Comparison of ENCODE assay signal across 12 cellular contexts in genomic region chr2:225995788-225996476, GRCh38.
A peak's percentile ranks its signal among the peaks of the same experiment; 100 is the strongest.
DNase-seq lines count a peak whose midpoint lies in the region; ATAC-seq and TF ChIP-seq lines count a peak whose summit lies in the region.
"Had no signal": no experiment of that assay in that cellular context is flagged by ENCODE, and none has a peak within 500 bp of the region (broad histone marks: within the 10 kb centered on the region; RNA-seq: fewer than 3 reads in every experiment).

No MANE protein-coding gene starts in this region.

- H3K4me1 ChIP-seq in heart right ventricle = peaks cover 0 to 4% (median 0%) of the 10 kb centered on the region in 9 donors
- H3K4me1 ChIP-seq in foreskin keratinocyte = peaks cover 5% of the 10 kb centered on the region
- H3K4me1 ChIP-seq in vagina = no peaks in the 10 kb centered on the region
- H3K4me1 ChIP-seq: Peyer's patch had no signal

- H3K27me3 ChIP-seq in heart right ventricle (no peaks in the 10 kb centered on the region), foreskin keratinocyte (no peaks in the 10 kb centered on the region), vagina (no peaks in the 10 kb centered on the region)
- H3K27me3 ChIP-seq: Peyer's patch had no signal

- DNase-seq in heart right ventricle = peak in 1 of 2 donors; percentile 24
- DNase-seq in cardiac septum (ENCODE audit: low spot score) = no peak
- DNase-seq in amniotic epithelial cell (ENCODE audit: low read depth) = peak; percentile 52
- no peak for DNase-seq in foreskin keratinocyte
- DNase-seq in vagina (ENCODE audit: extremely low spot score in 2 of 2) = no peak
- no peak for DNase-seq in NCI-H128 (lab: John Stamatoyannopoulos, UW; ENCODE audit: unreplicated experiment)
- DNase-seq in NOMO-1 treated with dmso at 0.1 percent for 144 hours (lab: John Stamatoyannopoulos, UW; ENCODE audit: unreplicated experiment) = no peak
- DNase-seq: cortex of kidney, head of caudate nucleus, Peyer's patch had no signal

- no peak for TF ChIP-seq POLR2A in vagina (IDR thresholded peaks at IDR 0.05)

- H3K27ac ChIP-seq in heart right ventricle = peak overlapping the region in 3 of 10 donors; percentile 32 to 38 (median 33)
- peak overlapping the region; percentile 16 for H3K27ac ChIP-seq in foreskin keratinocyte
- H3K27ac ChIP-seq in vagina = peak overlapping the region; percentile 18
- H3K27ac ChIP-seq: KMS-11, Peyer's patch had no signal

- ATAC-seq in heart right ventricle = peak in 7 of 8 donors; percentile 33 to 82 (median 72)
- no peak for ATAC-seq in foreskin keratinocyte
- ATAC-seq in GM19324 (IDR thresholded peaks at IDR 0.05; ENCODE audit: low FRiP score, unreplicated experiment) = no peak

- no peaks in the 10 kb centered on the region for H3K36me3 ChIP-seq in heart right ventricle
- no peaks in the 10 kb centered on the region for H3K36me3 ChIP-seq in vagina
- H3K36me3 ChIP-seq: Peyer's patch had no signal

- TF ChIP-seq CTCF in heart right ventricle (IDR thresholded peaks at IDR 0.05) (no peak), foreskin keratinocyte (conservative IDR thresholded peaks at IDR 0.05) (no peak), vagina (IDR thresholded peaks at IDR 0.05) (no peak)

- no peak overlapping the region for H3K4me3 ChIP-seq in heart right ventricle
- H3K4me3 ChIP-seq in vagina = no peak overlapping the region
- H3K4me3 ChIP-seq: Peyer's patch had no signal

- WGBS in heart right ventricle, 2 donors = 47 to 49% methylated on average over 2 of the region's 2 CpGs

- H3K9me3 ChIP-seq in heart right ventricle (no peaks in the 10 kb centered on the region), vagina (no peaks in the 10 kb centered on the region)
- H3K9me3 ChIP-seq: Peyer's patch had no signal

- intact Hi-C loops in heart right ventricle (cut with DNase I) = no loop called here
- intact Hi-C loops in cardiac septum (cut with DNase I) = no loop called here
- intact Hi-C loops in vagina (cut with DNase I) = no loop called here

Comparison
In these comparisons a context has a peak if more than half of its experiments do, and no peak if none do; other contexts are left out.
1. ATAC-seq: peak in heart right ventricle (7 of 8); none in foreskin keratinocyte (single experiment) and GM19324 (single experiment).